Comparison of ENCODE assay signal across 11 cellular contexts in the genomic region with DNA sequence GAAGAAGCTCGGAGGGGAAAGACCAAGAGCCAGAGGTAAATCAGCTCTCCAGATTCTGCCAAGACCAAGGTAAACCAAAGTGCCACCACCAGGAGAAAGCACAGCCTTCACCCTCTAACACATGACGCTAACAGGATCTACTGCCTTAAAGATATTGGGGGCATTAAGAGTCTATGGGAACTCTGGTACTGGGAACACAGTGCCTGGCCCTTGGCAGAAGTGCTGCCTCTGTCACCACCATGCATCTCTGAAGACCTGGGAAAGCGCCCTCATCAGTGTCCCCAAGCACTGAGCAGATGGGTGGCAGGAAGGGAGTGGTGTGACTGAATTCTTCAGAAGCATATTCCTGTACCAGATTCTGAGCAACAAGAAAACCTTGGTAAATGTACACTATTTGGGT. TPM values are rescaled to one million over a fixed set of nuclear protein-coding genes. Genes with fewer than 3 reads are reported as not detected.
DNase-seq lines count a peak whose midpoint lies in the region; ATAC-seq and TF ChIP-seq lines count a peak whose summit lies in the region.
"Had no signal": no experiment of that assay in that cellular context is flagged by ENCODE, and none has a peak within 500 bp of the region (broad histone marks: within the 10 kb centered on the region; RNA-seq: fewer than 3 reads in every experiment).

No MANE protein-coding gene starts in this region.

- in situ Hi-C loops in ACHN (cut with HindIII; ENCODE audit: low pct_ligation_motif_present, low pct_unique_long_range_greater_than_20kb, low sequenced_read_pairs) = no loop called here

- H3K4me2 ChIP-seq in mesenchymal stem cell (ENCODE audit: low read length, poor library complexity, severe bottlenecking) = no peak overlapping the region

- H4K91ac ChIP-seq in mesenchymal stem cell (ENCODE audit: low read length) = no peak overlapping the region

- peak overlapping the region; percentile 12 for H2AK5ac ChIP-seq in mesenchymal stem cell (ENCODE audit: low read length, severe bottlenecking)

- peak overlapping the region; percentile 17 for H3K27ac Mint-ChIP-seq in activated naive CD4-positive, alpha-beta T cell treated with anti-CD3 and anti-CD28 coated beads, Interleukin-2, amount 50 U/mL, for 24 hours
- H3K27ac Mint-ChIP-seq in activated naive CD4-positive, alpha-beta T cell treated with anti-CD3 and anti-CD28 coated beads, Interleukin-2, amount 50 U/mL, for 72 hours = peak overlapping the region in 1 of 2 donors; percentile 97
- peak overlapping the region in 4 of 5 experiments; percentile 6 to 92 (median 58) for H3K27ac Mint-ChIP-seq in brain

- no peak overlapping the region for H4K8ac ChIP-seq in mesenchymal stem cell (ENCODE audit: low read length)

- peak overlapping the region; percentile 93 for H3K9ac ChIP-seq in mesenchymal stem cell (ENCODE audit: low read length)

- peak overlapping the region in 1 of 2 experiments; percentile 46 for H3K18ac ChIP-seq in mesenchymal stem cell (ENCODE audit: low read depth in 1 of 2, low read length in 2 of 2)

- no peaks in the 10 kb centered on the region for H3K27me3 Mint-ChIP-seq in activated naive CD4-positive, alpha-beta T cell treated with anti-CD3 and anti-CD28 coated beads, Interleukin-2, amount 50 U/mL, for 24 hours
- H3K27me3 Mint-ChIP-seq in brain = peaks cover 9% of the 10 kb centered on the region

- H2BK12ac ChIP-seq in mesenchymal stem cell (ENCODE audit: low read length in 2 of 2) = no peak overlapping the region

- H3K4me3 Mint-ChIP-seq in activated naive CD4-positive, alpha-beta T cell treated with anti-CD3 and anti-CD28 coated beads, Interleukin-2, amount 50 U/mL, for 24 hours = peak overlapping the region; percentile 100
- peak overlapping the region; percentile 88 to 100 (median 99) for H3K4me3 Mint-ChIP-seq in brain

- H3K4me1 ChIP-seq in mesenchymal stem cell (ENCODE audit: control insufficient read depth, insufficient read depth, low read depth, low read length) = peaks cover 7% of the 10 kb centered on the region
- H3K4me1 ChIP-seq in tibial artery = peaks cover 0 to 22% (median 15%) of the 10 kb centered on the region in 4 donors

- peak overlapping the region in 1 of 2 experiments; percentile 87 for H3K4me3 ChIP-seq in mesenchymal stem cell (ENCODE audit: insufficient read depth in 1 of 2, low read depth in 1 of 2, low read length in 2 of 2)
- H3K4me3 ChIP-seq in tibial artery = peak overlapping the region; percentile 82 to 92

- H3K9me3 Mint-ChIP-seq in activated naive CD4-positive, alpha-beta T cell treated with anti-CD3 and anti-CD28 coated beads, Interleukin-2, amount 50 U/mL, for 24 hours = no peaks in the 10 kb centered on the region
- H3K9me3 Mint-ChIP-seq in activated naive CD4-positive, alpha-beta T cell treated with anti-CD3 and anti-CD28 coated beads, Interleukin-2, amount 50 U/mL, for 72 hours = no peaks in the 10 kb centered on the region
- no peaks in the 10 kb centered on the region for H3K9me3 Mint-ChIP-seq in brain

- peaks cover under 1 to 4% of the 10 kb centered on the region in 2 experiments for H3K27me3 ChIP-seq in mesenchymal stem cell (ENCODE audit: control insufficient read depth in 1 of 2, insufficient read depth in 1 of 2, low read length in 2 of 2)
- no peaks in the 10 kb centered on the region for H3K27me3 ChIP-seq in tibial artery

- peaks cover 40% of the 10 kb centered on the region for H3K4me1 Mint-ChIP-seq in activated naive CD4-positive, alpha-beta T cell treated with anti-CD3 and anti-CD28 coated beads, Interleukin-2, amount 50 U/mL, for 24 hours
- peaks cover 41% of the 10 kb centered on the region for H3K4me1 Mint-ChIP-seq in brain

- no peak overlapping the region for H3K14ac ChIP-seq in mesenchymal stem cell (ENCODE audit: low read length in 2 of 2)

- H3K27ac ChIP-seq in mesenchymal stem cell (ENCODE audit: low read length, poor library complexity, severe bottlenecking) (no peak overlapping the region), tibial artery (peak overlapping the region; percentile 66 to 78)

- no peaks in the 10 kb centered on the region for H3K9me3 ChIP-seq in mesenchymal stem cell (ENCODE audit: control insufficient read depth, low read length)
- H3K9me3 ChIP-seq in tibial artery = no peaks in the 10 kb centered on the region

- no peak overlapping the region for H3K4ac ChIP-seq in mesenchymal stem cell (ENCODE audit: low read depth in 1 of 2, low read length in 2 of 2)

- intact Hi-C loops in tibial artery (cut with DNase I; ENCODE audit: low total_unique reads) = no loop called here

- no peak overlapping the region for H2BK5ac ChIP-seq in mesenchymal stem cell (ENCODE audit: low read depth, low read length, poor library complexity, severe bottlenecking)

- H2BK120ac ChIP-seq in mesenchymal stem cell (ENCODE audit: low read depth, low read length) = no peak overlapping the region

- 84% methylated on average over 3 of the region's 3 CpGs for WGBS in mesenchymal stem cell

- no peak for DNase-seq in activated naive CD4-positive, alpha-beta T cell treated with anti-CD3 and anti-CD28 coated beads, Interleukin-2, amount 50 U/mL, for 72 hours (ENCODE audit: low spot score in 2 of 2)
- DNase-seq in mesenchymal stem cell (no peak), tibial artery (no peak), iPS-NIHi11 (ENCODE audit: low spot score) (no peak), SKM-1 treated with dmso at 0.1 percent for 144 hours (lab: John Stamatoyannopoulos, UW; ENCODE audit: unreplicated experiment) (no peak), ACHN (no peak)
- DNase-seq: stimulated activated naive CD4-positive, alpha-beta T cell treated with Interleukin-2 at 50 U/mL for 16 hours had no signal

- TF ChIP-seq CTCF in brain (conservative IDR thresholded peaks at IDR 0.05) (no peak), tibial artery (IDR thresholded peaks at IDR 0.05) (no peak)

- no peak for ATAC-seq in activated naive CD4-positive, alpha-beta T cell treated with anti-CD3 and anti-CD28 coated beads, Interleukin-2, amount 50 U/mL, for 72 hours

- H2AFZ ChIP-seq in mesenchymal stem cell (ENCODE audit: low read depth, low read length) = no peak overlapping the region

- H3K36me3 ChIP-seq in mesenchymal stem cell (ENCODE audit: control insufficient read depth in 1 of 2, insufficient read depth in 2 of 2, low read depth in 1 of 2, low read length in 2 of 2) (peaks cover 10 to 44% of the 10 kb centered on the region in 2 experiments), tibial artery (peaks cover 0 to 28% (median 9%) of the 10 kb centered on the region in 3 donors)

- peaks cover 7% of the 10 kb centered on the region for H3K36me3 Mint-ChIP-seq in activated naive CD4-positive, alpha-beta T cell treated with anti-CD3 and anti-CD28 coated beads, Interleukin-2, amount 50 U/mL, for 24 hours
- peaks cover 6 to 10% of the 10 kb centered on the region in 2 donors for H3K36me3 Mint-ChIP-seq in activated naive CD4-positive, alpha-beta T cell treated with anti-CD3 and anti-CD28 coated beads, Interleukin-2, amount 50 U/mL, for 72 hours
- peaks cover 30% of the 10 kb centered on the region for H3K36me3 Mint-ChIP-seq in brain

- H3K23ac ChIP-seq in mesenchymal stem cell (ENCODE audit: low read length in 2 of 2) = no peak overlapping the region

- H3K79me1 ChIP-seq in mesenchymal stem cell (replicated peaks; ENCODE audit: low read length, poor library complexity, severe bottlenecking) = peaks cover 20% of the 10 kb centered on the region

- no peak overlapping the region for H2BK15ac ChIP-seq in mesenchymal stem cell (ENCODE audit: low read depth, poor library complexity, severe bottlenecking)

RNA-seq across cellular contexts. Expression of a gene that starts 1.3 kb away (rescaled TPM):
- total RNA-seq in activated naive CD4-positive, alpha-beta T cell treated with anti-CD3 and anti-CD28 coated beads, Interleukin-2, amount 50 U/mL, for 72 hours = 10 to 100 TPM; 14.8 to 32.2 TPM
- 284 TPM for polyA plus RNA-seq in brain (ENCODE audit: insufficient read depth, low read depth, low replicate concordance)
- 33.0 TPM for polyA plus RNA-seq in mesenchymal stem cell (2013, experiment 1 of 2)
- polyA plus RNA-seq in mesenchymal stem cell (2013, experiment 2 of 2) = 35.2 TPM

RNA-seq across cellular contexts. Expression of a gene that starts 4.4 kb away (rescaled TPM):
- total RNA-seq in activated naive CD4-positive, alpha-beta T cell treated with anti-CD3 and anti-CD28 coated beads, Interleukin-2, amount 50 U/mL, for 72 hours = not detected
- not detected for polyA plus RNA-seq in brain (ENCODE audit: insufficient read depth, low read depth, low replicate concordance)
- polyA plus RNA-seq in mesenchymal stem cell (2013, experiment 1 of 2) = not detected
- not detected for polyA plus RNA-seq in mesenchymal stem cell (2013, experiment 2 of 2)
- total RNA-seq: bronchial epithelial cell, mucosa of gallbladder had no signal
